Comparison of ENCODE assay signal across 1 cellular context in genomic region chr19:7988307-7988706, GRCh38.
TF ChIP-seq lines count a peak whose summit lies in the region.

No MANE protein-coding gene starts in this region.

TF ChIP-seq in WTC11, 78 proteins besides CTCF, POLR2A, EP300 and RAD21 (continued from another document):
- TF ChIP-seq ZNF281 (CRISPR knock-in tag; IDR thresholded peaks at IDR 0.05) (no peak), MXD4 (CRISPR knock-in tag; IDR thresholded peaks at IDR 0.05; ENCODE audit: borderline replicate concordance) (no peak)
